ENCODE assay signal across 10 cellular contexts in genomic region chr3:107068980-107069379, GRCh38.
DNase-seq lines count a peak whose midpoint lies in the region; ATAC-seq, FAIRE-seq and TF ChIP-seq lines count a peak whose summit lies in the region.
"Had no signal": no experiment of that assay in that cellular context is flagged by ENCODE, and none has a peak within 500 bp of the region (broad histone marks: within the 10 kb centered on the region; RNA-seq: fewer than 3 reads in every experiment).

No MANE protein-coding gene starts in this region.

- peak overlapping the region; percentile 39 for H2AFZ ChIP-seq in endothelial cell of umbilical vein (ENCODE audit: low read depth, low read length)
- H2AFZ ChIP-seq in osteoblast (ENCODE audit: low read length): peak overlapping the region; percentile 50

- DNase-seq in EL: peak; percentile 81
- DNase-seq in NB4 (ENCODE audit: low read depth): peak; percentile 79
- peak; percentile 73 for DNase-seq in endothelial cell of umbilical vein (ENCODE audit: low read depth, low spot score)
- DNase-seq in osteoblast (ENCODE audit: insufficient read length, low spot score, missing footprints): no peak
- no peak for DNase-seq in GM20000 (ENCODE audit: low spot score)
- DNase-seq in G401 (ENCODE audit: low spot score): no peak
- DNase-seq in SK-N-DZ (ENCODE audit: low spot score): no peak
- DNase-seq: cerebellar nuclear complex had no signal

- H3K4me1 ChIP-seq in endothelial cell of umbilical vein (ENCODE audit: control insufficient read depth, extremely low read depth, insufficient read depth, low read length) (peaks cover 14% of the 10 kb centered on the region), osteoblast (ENCODE audit: insufficient read depth, low read length) (peaks cover 43% of the 10 kb centered on the region)
- H3K4me1 ChIP-seq: SJCRH30 had no signal

- peak; percentile 68 for FAIRE-seq in endothelial cell of umbilical vein (lab: Jason Lieb, UNC)

- H3K27ac ChIP-seq in endothelial cell of umbilical vein (ENCODE audit: insufficient read depth, low read depth, low read length) (no peak overlapping the region), osteoblast (ENCODE audit: low read depth, low read length) (peak overlapping the region; percentile 77)
- H3K27ac ChIP-seq: SJCRH30 had no signal

- CTCF ChIA-PET in endothelial cell of umbilical vein (lab: Charles Lee): interaction anchor here (1.7 kb wide), 1 partner anchor 10 kb away, joined by 4 read pairs; no protein-coding TSS in a partner anchor

- H4K20me1 ChIP-seq in endothelial cell of umbilical vein (replicated peaks; ENCODE audit: control insufficient read depth, extremely low read depth, insufficient read depth, low read length): no peaks in the 10 kb centered on the region
- H4K20me1 ChIP-seq in osteoblast (ENCODE audit: insufficient read depth, low read length): no peaks in the 10 kb centered on the region

- no peaks in the 10 kb centered on the region for H3K9me1 ChIP-seq in endothelial cell of umbilical vein (replicated peaks; ENCODE audit: control insufficient read depth, extremely low read depth, insufficient read depth, low read length)

- H3K4me2 ChIP-seq in endothelial cell of umbilical vein (ENCODE audit: insufficient read depth, low read length): peak overlapping the region; percentile 34
- H3K4me2 ChIP-seq in osteoblast (ENCODE audit: insufficient read depth, low read length): peak overlapping the region; percentile 55

- H3K4me3 ChIP-seq in NB4 (ENCODE audit: low read depth, low read length) (no peak overlapping the region), endothelial cell of umbilical vein (replicated peaks in 1 of 3; ENCODE audit: insufficient read depth in 1 of 3, low read depth in 1 of 3, low read length in 3 of 3) (no peak overlapping the region), osteoblast (ENCODE audit: insufficient read depth, low read length) (no peak overlapping the region)
- H3K4me3 ChIP-seq: SJCRH30 had no signal

- TF ChIP-seq CTCF in NB4 (IDR thresholded peaks at IDR 0.05; ENCODE audit: low read depth, low read length): no peak
- no peak for TF ChIP-seq CTCF in endothelial cell of umbilical vein (IDR thresholded peaks at IDR 0.05; ENCODE audit: extremely low read depth in 1 of 2, insufficient read depth in 1 of 2, low read depth in 1 of 2, low read length in 2 of 2)
- TF ChIP-seq CTCF in osteoblast (IDR thresholded peaks at IDR 0.05; ENCODE audit: extremely low read depth, low read depth, low read length): no peak
- TF ChIP-seq CTCF in GM20000 (IDR thresholded peaks at IDR 0.05; ENCODE audit: extremely low read depth, missing control alignments): no peak

- no peak for TF ChIP-seq POLR2A in NB4 (IDR thresholded peaks at IDR 0.05; ENCODE audit: extremely low read depth, insufficient read length)
- no peak for TF ChIP-seq POLR2A in endothelial cell of umbilical vein (IDR thresholded peaks at IDR 0.05; ENCODE audit: low read depth, low read length)

- intact Hi-C loops in endothelial cell of umbilical vein (cut with micrococcal nuclease): loop anchor here (5.0 to 10.0 kb wide), 4 partner anchors 244 to 1534 kb away; partner anchors contain the start of gene CBLB

- in situ Hi-C loops in G401 (cut with HindIII; ENCODE audit: low sequenced_read_pairs): no loop called here

- POLR2A ChIA-PET in endothelial cell of umbilical vein (lab: Charles Lee): no interaction called here

- H3K9me3 ChIP-seq in endothelial cell of umbilical vein (replicated peaks; ENCODE audit: control insufficient read depth, insufficient read depth, low read length) (no peaks in the 10 kb centered on the region), osteoblast (ENCODE audit: low read depth, low read length) (no peaks in the 10 kb centered on the region)
- H3K9me3 ChIP-seq: SJCRH30 had no signal

- H3K79me2 ChIP-seq in endothelial cell of umbilical vein (ENCODE audit: control insufficient read depth, insufficient read depth, low read length) (no peaks in the 10 kb centered on the region), osteoblast (ENCODE audit: insufficient read depth, low read length) (no peaks in the 10 kb centered on the region)

- no TSS peak for BruUV-seq in endothelial cell of umbilical vein (replicated peaks; lab: Mats Ljungman, UMichigan)

- H3K36me3 ChIP-seq in endothelial cell of umbilical vein (ENCODE audit: control insufficient read depth in 2 of 2, extremely low read depth in 1 of 2, insufficient read depth in 2 of 2, low read length in 2 of 2) (no peaks in the 10 kb centered on the region), osteoblast (ENCODE audit: insufficient read depth, low read length) (no peaks in the 10 kb centered on the region)
- H3K36me3 ChIP-seq: SJCRH30 had no signal

- dilution Hi-C loops in endothelial cell of umbilical vein (cut with MboI; ENCODE audit: extremely low pct_ligation_motif_present, low sequenced_read_pairs): no loop called here

- peak overlapping the region; percentile 7 for H3K9ac ChIP-seq in endothelial cell of umbilical vein (replicated peaks; ENCODE audit: extremely low read depth, insufficient read depth, low read length)

- no peak for ATAC-seq in HG02973 (IDR thresholded peaks at IDR 0.05; ENCODE audit: unreplicated experiment)

- no peaks in the 10 kb centered on the region for H3K27me3 ChIP-seq in endothelial cell of umbilical vein (ENCODE audit: control insufficient read depth in 2 of 2, insufficient read depth in 2 of 2, low read length in 2 of 2)
- no peaks in the 10 kb centered on the region for H3K27me3 ChIP-seq in osteoblast (ENCODE audit: insufficient read depth, low read length)
- H3K27me3 ChIP-seq: SJCRH30 had no signal

TF ChIP-seq in endothelial cell of umbilical vein, 7 proteins besides CTCF, POLR2A, EP300 and RAD21:
- TF ChIP-seq GATA2 (IDR thresholded peaks at IDR 0.05; ENCODE audit: insufficient read depth, insufficient read length, low read depth, low read length) (no peak), EZH2 (IDR thresholded peaks at IDR 0.05; ENCODE audit: borderline replicate concordance, low read depth, low read length, severe bottlenecking) (no peak), JUN (IDR thresholded peaks at IDR 0.05; ENCODE audit: borderline replicate concordance, insufficient read depth, insufficient read length, low read depth) (peak; percentile 54), FOS (IDR thresholded peaks at IDR 0.05; ENCODE audit: borderline replicate concordance, insufficient read depth, low read length) (peak; percentile 72), MYC (IDR thresholded peaks at IDR 0.05; ENCODE audit: low read depth, low read length) (no peak), POLR2AphosphoS5 (IDR thresholded peaks at IDR 0.05; ENCODE audit: insufficient read depth, low read depth, low read length) (no peak)
- TF ChIP-seq, protein P1, sequence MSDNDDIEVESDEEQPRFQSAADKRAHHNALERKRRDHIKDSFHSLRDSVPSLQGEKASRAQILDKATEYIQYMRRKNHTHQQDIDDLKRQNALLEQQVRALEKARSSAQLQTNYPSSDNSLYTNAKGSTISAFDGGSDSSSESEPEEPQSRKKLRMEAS (IDR thresholded peaks at IDR 0.05; ENCODE audit: insufficient read depth, insufficient read length): no peak

Comparison
In these comparisons a context has a peak if more than half of its experiments do, and no peak if none do; other contexts are left out.
1. DNase-seq: peak in EL (single experiment), NB4 (single experiment) and endothelial cell of umbilical vein (single experiment); none in osteoblast (single experiment), GM20000 (single experiment), G401 (single experiment) and SK-N-DZ (single experiment).